1 cellular context compared by ENCODE assay signal in genomic region chr12:105721051-105721825, GRCh38.
A peak's percentile ranks its signal among the peaks of the same experiment; 100 is the strongest.
TF ChIP-seq lines count a peak whose summit lies in the region.

No MANE protein-coding gene starts in this region.

TF ChIP-seq in GM12878, 131 proteins besides CTCF, POLR2A, EP300 and RAD21 (continued from another document and continues in another):
- 0 out of 2 replicates have a peak, but pooled peaks have one; percentile 35 for TF ChIP-seq CHD2 (IDR thresholded peaks at IDR 0.05; ENCODE audit: borderline replicate concordance, low read depth, low read length)
- no peak for TF ChIP-seq ASH2L (IDR thresholded peaks at IDR 0.05; ENCODE audit: borderline replicate concordance, low read depth)
- TF ChIP-seq NR2C2 (IDR thresholded peaks at IDR 0.05; ENCODE audit: borderline replicate concordance, control insufficient read depth, insufficient read length, low read depth) = no peak
- TF ChIP-seq BHLHE40 (IDR thresholded peaks at IDR 0.05; ENCODE audit: borderline replicate concordance in 1 of 2, low read depth in 2 of 2, low read length in 1 of 2) = no peak
- no peak for TF ChIP-seq SREBF1 (IDR thresholded peaks at IDR 0.05; ENCODE audit: low read length)
- no peak for TF ChIP-seq FOXK2 (IDR thresholded peaks at IDR 0.05)
- TF ChIP-seq BACH1 (IDR thresholded peaks at IDR 0.05; ENCODE audit: borderline replicate concordance) = no peak
- TF ChIP-seq ETV6 (conservative IDR thresholded peaks at IDR 0.05 in 1 of 2, IDR thresholded peaks at IDR 0.05 in 1 of 2; ENCODE audit: borderline replicate concordance in 1 of 2, low read depth in 1 of 2) = no peak
- TF ChIP-seq PAX5 (IDR thresholded peaks at IDR 0.05; ENCODE audit: borderline replicate concordance, low read depth, low read length) = no peak
- TF ChIP-seq CREB1 (IDR thresholded peaks at IDR 0.05; ENCODE audit: low read depth) = no peak
- no peak for TF ChIP-seq SMAD1 (IDR thresholded peaks at IDR 0.05; ENCODE audit: low read depth, partially characterized antibody)
- TF ChIP-seq, protein P1, sequence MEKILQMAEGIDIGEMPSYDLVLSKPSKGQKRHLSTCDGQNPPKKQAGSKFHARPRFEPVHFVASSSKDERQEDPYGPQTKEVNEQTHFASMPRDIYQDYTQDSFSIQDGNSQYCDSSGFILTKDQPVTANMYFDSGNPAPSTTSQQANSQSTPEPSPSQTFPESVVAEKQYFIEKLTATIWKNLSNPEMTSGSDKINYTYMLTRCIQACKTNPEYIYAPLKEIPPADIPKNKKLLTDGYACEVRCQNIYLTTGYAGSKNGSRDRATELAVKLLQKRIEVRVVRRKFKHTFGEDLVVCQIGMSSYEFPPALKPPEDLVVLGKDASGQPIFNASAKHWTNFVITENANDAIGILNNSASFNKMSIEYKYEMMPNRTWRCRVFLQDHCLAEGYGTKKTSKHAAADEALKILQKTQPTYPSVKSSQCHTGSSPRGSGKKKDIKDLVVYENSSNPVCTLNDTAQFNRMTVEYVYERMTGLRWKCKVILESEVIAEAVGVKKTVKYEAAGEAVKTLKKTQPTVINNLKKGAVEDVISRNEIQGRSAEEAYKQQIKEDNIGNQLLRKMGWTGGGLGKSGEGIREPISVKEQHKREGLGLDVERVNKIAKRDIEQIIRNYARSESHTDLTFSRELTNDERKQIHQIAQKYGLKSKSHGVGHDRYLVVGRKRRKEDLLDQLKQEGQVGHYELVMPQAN (conservative IDR thresholded peaks at IDR 0.05) = no peak
- TF ChIP-seq PML (IDR thresholded peaks at IDR 0.05; ENCODE audit: low read length) = no peak
- TF ChIP-seq, protein P2, sequence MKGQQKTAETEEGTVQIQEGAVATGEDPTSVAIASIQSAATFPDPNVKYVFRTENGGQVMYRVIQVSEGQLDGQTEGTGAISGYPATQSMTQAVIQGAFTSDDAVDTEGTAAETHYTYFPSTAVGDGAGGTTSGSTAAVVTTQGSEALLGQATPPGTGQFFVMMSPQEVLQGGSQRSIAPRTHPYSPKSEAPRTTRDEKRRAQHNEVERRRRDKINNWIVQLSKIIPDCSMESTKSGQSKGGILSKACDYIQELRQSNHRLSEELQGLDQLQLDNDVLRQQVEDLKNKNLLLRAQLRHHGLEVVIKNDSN (IDR thresholded peaks at IDR 0.05; ENCODE audit: borderline replicate concordance, extremely low read length, insufficient read depth, low read depth, low read length) = no peak
- TF ChIP-seq CEBPZ (IDR thresholded peaks at IDR 0.05; ENCODE audit: low read depth, low read length) = no peak
- TF ChIP-seq, protein P3, sequence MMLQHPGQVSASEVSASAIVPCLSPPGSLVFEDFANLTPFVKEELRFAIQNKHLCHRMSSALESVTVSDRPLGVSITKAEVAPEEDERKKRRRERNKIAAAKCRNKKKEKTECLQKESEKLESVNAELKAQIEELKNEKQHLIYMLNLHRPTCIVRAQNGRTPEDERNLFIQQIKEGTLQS (IDR thresholded peaks at IDR 0.05; ENCODE audit: borderline replicate concordance, extremely low read depth, low read depth, low read length) = no peak
- no peak for TF ChIP-seq STAT1 (conservative IDR thresholded peaks at IDR 0.05)
- no peak for TF ChIP-seq ZBED1 (IDR thresholded peaks at IDR 0.05; ENCODE audit: borderline replicate concordance)
- TF ChIP-seq ZZZ3 (IDR thresholded peaks at IDR 0.05; ENCODE audit: control insufficient read depth, insufficient read length, low read depth) = no peak
- TF ChIP-seq CREM (IDR thresholded peaks at IDR 0.05; ENCODE audit: low read depth) = no peak
- TF ChIP-seq, protein P4, sequence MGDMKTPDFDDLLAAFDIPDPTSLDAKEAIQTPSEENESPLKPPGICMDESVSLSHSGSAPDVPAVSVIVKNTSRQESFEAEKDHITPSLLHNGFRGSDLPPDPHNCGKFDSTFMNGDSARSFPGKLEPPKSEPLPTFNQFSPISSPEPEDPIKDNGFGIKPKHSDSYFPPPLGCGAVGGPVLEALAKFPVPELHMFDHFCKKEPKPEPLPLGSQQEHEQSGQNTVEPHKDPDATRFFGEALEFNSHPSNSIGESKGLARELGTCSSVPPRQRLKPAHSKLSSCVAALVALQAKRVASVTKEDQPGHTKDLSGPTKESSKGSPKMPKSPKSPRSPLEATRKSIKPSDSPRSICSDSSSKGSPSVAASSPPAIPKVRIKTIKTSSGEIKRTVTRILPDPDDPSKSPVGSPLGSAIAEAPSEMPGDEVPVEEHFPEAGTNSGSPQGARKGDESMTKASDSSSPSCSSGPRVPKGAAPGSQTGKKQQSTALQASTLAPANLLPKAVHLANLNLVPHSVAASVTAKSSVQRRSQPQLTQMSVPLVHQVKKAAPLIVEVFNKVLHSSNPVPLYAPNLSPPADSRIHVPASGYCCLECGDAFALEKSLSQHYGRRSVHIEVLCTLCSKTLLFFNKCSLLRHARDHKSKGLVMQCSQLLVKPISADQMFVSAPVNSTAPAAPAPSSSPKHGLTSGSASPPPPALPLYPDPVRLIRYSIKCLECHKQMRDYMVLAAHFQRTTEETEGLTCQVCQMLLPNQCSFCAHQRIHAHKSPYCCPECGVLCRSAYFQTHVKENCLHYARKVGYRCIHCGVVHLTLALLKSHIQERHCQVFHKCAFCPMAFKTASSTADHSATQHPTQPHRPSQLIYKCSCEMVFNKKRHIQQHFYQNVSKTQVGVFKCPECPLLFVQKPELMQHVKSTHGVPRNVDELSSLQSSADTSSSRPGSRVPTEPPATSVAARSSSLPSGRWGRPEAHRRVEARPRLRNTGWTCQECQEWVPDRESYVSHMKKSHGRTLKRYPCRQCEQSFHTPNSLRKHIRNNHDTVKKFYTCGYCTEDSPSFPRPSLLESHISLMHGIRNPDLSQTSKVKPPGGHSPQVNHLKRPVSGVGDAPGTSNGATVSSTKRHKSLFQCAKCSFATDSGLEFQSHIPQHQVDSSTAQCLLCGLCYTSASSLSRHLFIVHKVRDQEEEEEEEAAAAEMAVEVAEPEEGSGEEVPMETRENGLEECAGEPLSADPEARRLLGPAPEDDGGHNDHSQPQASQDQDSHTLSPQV (IDR thresholded peaks at IDR 0.05) = no peak
- no peak for TF ChIP-seq RELB (IDR thresholded peaks at IDR 0.05; ENCODE audit: low read depth)
- no peak for TF ChIP-seq BMI1 (IDR thresholded peaks at IDR 0.05; ENCODE audit: borderline replicate concordance)
- TF ChIP-seq TCF7 (IDR thresholded peaks at IDR 0.05; ENCODE audit: borderline replicate concordance) = peak; percentile 52; the same call in 1 of the 2 replicates
- no peak for TF ChIP-seq ZNF384 (IDR thresholded peaks at IDR 0.05; ENCODE audit: borderline replicate concordance, low read depth, low read length)
- TF ChIP-seq SUZ12 (IDR thresholded peaks at IDR 0.05; ENCODE audit: unreplicated experiment) = no peak
- TF ChIP-seq FOXM1 (IDR thresholded peaks at IDR 0.05; ENCODE audit: low read depth, low read length) = 0 out of 2 replicates have a peak, but pooled peaks have one; percentile 15
- TF ChIP-seq SMC3 (IDR thresholded peaks at IDR 0.05; ENCODE audit: borderline replicate concordance, low read length) = no peak
- TF ChIP-seq GABPA (IDR thresholded peaks at IDR 0.05; ENCODE audit: low read depth) = no peak
- peak; percentile 41 to 42; a peak in 3 of 4 replicates for TF ChIP-seq IKZF2 (IDR thresholded peaks at IDR 0.05)
- no peak for TF ChIP-seq NR2C1 (IDR thresholded peaks at IDR 0.05)
- no peak for TF ChIP-seq YBX1 (IDR thresholded peaks at IDR 0.05)
- TF ChIP-seq, protein P5, sequence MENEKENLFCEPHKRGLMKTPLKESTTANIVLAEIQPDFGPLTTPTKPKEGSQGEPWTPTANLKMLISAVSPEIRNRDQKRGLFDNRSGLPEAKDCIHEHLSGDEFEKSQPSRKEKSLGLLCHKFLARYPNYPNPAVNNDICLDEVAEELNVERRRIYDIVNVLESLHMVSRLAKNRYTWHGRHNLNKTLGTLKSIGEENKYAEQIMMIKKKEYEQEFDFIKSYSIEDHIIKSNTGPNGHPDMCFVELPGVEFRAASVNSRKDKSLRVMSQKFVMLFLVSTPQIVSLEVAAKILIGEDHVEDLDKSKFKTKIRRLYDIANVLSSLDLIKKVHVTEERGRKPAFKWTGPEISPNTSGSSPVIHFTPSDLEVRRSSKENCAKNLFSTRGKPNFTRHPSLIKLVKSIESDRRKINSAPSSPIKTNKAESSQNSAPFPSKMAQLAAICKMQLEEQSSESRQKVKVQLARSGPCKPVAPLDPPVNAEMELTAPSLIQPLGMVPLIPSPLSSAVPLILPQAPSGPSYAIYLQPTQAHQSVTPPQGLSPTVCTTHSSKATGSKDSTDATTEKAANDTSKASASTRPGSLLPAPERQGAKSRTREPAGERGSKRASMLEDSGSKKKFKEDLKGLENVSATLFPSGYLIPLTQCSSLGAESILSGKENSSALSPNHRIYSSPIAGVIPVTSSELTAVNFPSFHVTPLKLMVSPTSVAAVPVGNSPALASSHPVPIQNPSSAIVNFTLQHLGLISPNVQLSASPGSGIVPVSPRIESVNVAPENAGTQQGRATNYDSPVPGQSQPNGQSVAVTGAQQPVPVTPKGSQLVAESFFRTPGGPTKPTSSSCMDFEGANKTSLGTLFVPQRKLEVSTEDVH (IDR thresholded peaks at IDR 0.05; ENCODE audit: low read depth, partially characterized antibody) = no peak
- TF ChIP-seq EGR1 (IDR thresholded peaks at IDR 0.05; ENCODE audit: borderline replicate concordance in 1 of 2, low read depth in 2 of 2, low read length in 2 of 2) = no peak
- TF ChIP-seq SUPT20H (IDR thresholded peaks at IDR 0.05; ENCODE audit: borderline replicate concordance, control insufficient read depth, low read depth, low read length) = no peak
- TF ChIP-seq, protein P6, sequence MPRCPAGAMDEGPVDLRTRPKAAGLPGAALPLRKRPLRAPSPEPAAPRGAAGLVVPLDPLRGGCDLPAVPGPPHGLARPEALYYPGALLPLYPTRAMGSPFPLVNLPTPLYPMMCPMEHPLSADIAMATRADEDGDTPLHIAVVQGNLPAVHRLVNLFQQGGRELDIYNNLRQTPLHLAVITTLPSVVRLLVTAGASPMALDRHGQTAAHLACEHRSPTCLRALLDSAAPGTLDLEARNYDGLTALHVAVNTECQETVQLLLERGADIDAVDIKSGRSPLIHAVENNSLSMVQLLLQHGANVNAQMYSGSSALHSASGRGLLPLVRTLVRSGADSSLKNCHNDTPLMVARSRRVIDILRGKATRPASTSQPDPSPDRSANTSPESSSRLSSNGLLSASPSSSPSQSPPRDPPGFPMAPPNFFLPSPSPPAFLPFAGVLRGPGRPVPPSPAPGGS (IDR thresholded peaks at IDR 0.05; ENCODE audit: borderline replicate concordance, insufficient read depth, low read depth, low read length, poor library complexity, severe bottlenecking) = no peak
- TF ChIP-seq REST (IDR thresholded peaks at IDR 0.05; ENCODE audit: low read depth, low read length) = no peak
- 0 out of 2 replicates have a peak, but pooled peaks have one; percentile 34 for TF ChIP-seq ZNF24 (IDR thresholded peaks at IDR 0.05)
- TF ChIP-seq RB1 (IDR thresholded peaks at IDR 0.05; ENCODE audit: borderline replicate concordance) = no peak
- no peak for TF ChIP-seq CHD1 (IDR thresholded peaks at IDR 0.05; ENCODE audit: low read depth, low read length)
